In genomic region chrX:151708821-151709220, GRCh38 we compare ENCODE assay signal across 38 cellular contexts. TPM values are rescaled to one million over a fixed set of nuclear protein-coding genes. Genes with fewer than 3 reads are reported as not detected.
"Had no signal": no experiment of that assay in that cellular context is flagged by ENCODE, and none has a peak within 500 bp of the region (broad histone marks: within the 10 kb centered on the region; RNA-seq: fewer than 3 reads in every experiment).

No MANE protein-coding gene starts in this region.

- H3K27ac ChIP-seq: KMS-11 had no signal

- H3K4me3 ChIP-seq: MG63 had no signal

- H3K27me3 ChIP-seq: MG63 had no signal

- H3K9me3 ChIP-seq: MG63 had no signal

- DNase-seq: Karpas-422, Kasumi-1, MG63, MM.1S, MV-4-11, NCI-H1048, NCI-H1092, NCI-H1092 treated with DMSO at 0.1 percent for 48 hours, NCI-H1105, NCI-H1105 treated with DMSO at 0.1 percent for 48 hours, NCI-H1417, NCI-H1417 treated with DMSO at 0.1 percent for 48 hours, NCI-H1436, NCI-H1436 treated with DMSO at 0.1 percent for 48 hours, NCI-H146, NCI-H1694, NCI-H1694 treated with DMSO at 0.1 percent for 48 hours, NCI-H187, NCI-H187 treated with DMSO at 0.1 percent for 48 hours, NCI-H1930, NCI-H2029, NCI-H2029 treated with DMSO at 0.1 percent for 48 hours, NCI-H2081, NCI-H2081 treated with DMSO at 0.1 percent for 48 hours, NCI-H2107, NCI-H2171, NCI-H2171 treated with DMSO at 0.1 percent for 48 hours, NCI-H2227 treated with DMSO at 0.1 percent for 48 hours, NCI-H226, NCI-H345, NCI-H446, NCI-H446 treated with DMSO at 0.1 percent for 48 hours, NCI-H510A had no signal

- H3K9ac ChIP-seq: KMS-11 had no signal

- H3K36me3 ChIP-seq: MG63 had no signal

RNA-seq across cellular contexts. Expression of gene FATE1, which starts 7.0 kb away (rescaled TPM):
- total RNA-seq: LHCN-M2, MCF 10A, NCI-H460 had no signal

RNA-seq across cellular contexts. Expression of gene PRRG3, which starts 13.6 kb away (rescaled TPM):
- total RNA-seq: LHCN-M2, M059J, MCF 10A, NCI-H460 had no signal

RNA-seq across cellular contexts. Expression of gene CNGA2, which starts 25.7 kb away (rescaled TPM):
- total RNA-seq: LHCN-M2, M059J, MCF 10A, NCI-H460 had no signal
